ENCODE assay signal across 15 cellular contexts in genomic region chrX:18491601-18492000, GRCh38.
DNase-seq lines count a peak whose midpoint lies in the region; ATAC-seq, FAIRE-seq and TF ChIP-seq lines count a peak whose summit lies in the region.
"Had no signal": no experiment of that assay in that cellular context is flagged by ENCODE, and none has a peak within 500 bp of the region (broad histone marks: within the 10 kb centered on the region; RNA-seq: fewer than 3 reads in every experiment).

No MANE protein-coding gene starts in this region.

- no peaks in the 10 kb centered on the region for H3K9me3 ChIP-seq in pancreas

- H3K36me3 ChIP-seq in pancreas: no peaks in the 10 kb centered on the region

- no peak for DNase-seq in D721Med (ENCODE audit: insufficient read length, low spot score)
- DNase-seq in RCC 7860 (ENCODE audit: low spot score): no peak
- DNase-seq in pancreas: no peak
- DNase-seq in NCI-H2029 treated with DMSO at 0.1 percent for 48 hours (lab: John Stamatoyannopoulos, UW): no peak
- no peak for DNase-seq in GDM1 (lab: John Stamatoyannopoulos, UW)
- DNase-seq: CD8-positive, alpha-beta T cell; COR-L47; GM23248 had no signal

- 87 to 97% methylated on average over 2 of the region's 2 CpGs for WGBS in pancreas, 2 donors

- H3K27me3 ChIP-seq in pancreas: no peaks in the 10 kb centered on the region

- ATAC-seq in pancreas: no peak
- no peak for ATAC-seq in GM18867 (IDR thresholded peaks at IDR 0.05; ENCODE audit: unreplicated experiment)
- ATAC-seq: CD8-positive, alpha-beta T cell; GM12878; HCT116 had no signal

- H3K4me1 ChIP-seq in pancreas: no peaks in the 10 kb centered on the region

- intact Hi-C loops in pancreas (cut with DNase I): no loop called here

- peak; percentile 64 for FAIRE-seq in D721Med (lab: Jason Lieb, UNC)
- FAIRE-seq in RCC 7860 (lab: Jason Lieb, UNC): peak; percentile 51
- FAIRE-seq in colon (lab: Jason Lieb, UNC): peak; percentile 60
- FAIRE-seq in pancreas (lab: Jason Lieb, UNC): peak; percentile 92
- FAIRE-seq: GM19239, H54 had no signal

- no peak overlapping the region for H3K27ac ChIP-seq in pancreas
- H3K27ac ChIP-seq: GM23248, KMS-11 had no signal

- no peak for TF ChIP-seq CTCF in D721Med (IDR thresholded peaks at IDR 0.05; ENCODE audit: insufficient read depth, missing control alignments)
- no peak for TF ChIP-seq CTCF in pancreas (IDR thresholded peaks at IDR 0.05)

- no peak overlapping the region for H3K4me3 ChIP-seq in pancreas
- H3K4me3 ChIP-seq: GM12878, GM23248 had no signal
